In the genomic region with DNA sequence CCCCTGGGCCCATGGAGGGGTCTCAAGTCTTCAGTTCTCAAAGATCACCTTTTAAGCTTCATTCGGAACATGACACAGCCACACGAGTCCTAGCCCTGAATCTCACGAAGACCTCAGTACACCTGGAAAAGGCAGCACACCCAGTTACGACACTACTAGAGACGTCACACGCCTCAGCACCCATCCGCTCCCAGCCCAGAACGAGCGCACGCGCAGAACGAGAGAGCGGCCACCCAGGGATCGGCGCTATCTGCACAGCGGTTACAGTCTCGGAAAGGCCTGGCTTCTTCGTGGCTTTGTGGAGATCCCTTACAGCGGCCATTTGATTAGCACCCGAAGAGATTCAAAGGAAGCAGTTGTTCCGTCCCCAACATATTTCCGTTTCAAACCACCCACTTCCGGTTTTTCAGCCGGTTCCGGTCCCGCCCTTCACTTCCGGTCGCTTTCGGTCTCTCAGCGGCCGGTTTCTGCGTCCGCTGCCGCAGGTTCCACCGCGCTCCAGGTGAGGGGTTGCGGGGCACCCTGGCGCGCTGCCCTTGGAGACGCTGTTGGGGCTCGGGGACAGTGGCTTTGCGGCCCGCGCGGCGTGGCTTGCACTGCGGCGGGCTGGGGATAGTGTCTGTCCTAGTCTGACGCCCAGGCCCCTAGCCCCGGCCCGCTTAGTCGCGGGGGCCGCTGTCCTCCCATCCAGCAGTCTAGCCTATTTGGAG, we compare ENCODE assay signal across 8 cellular contexts. TPM values are rescaled to one million over a fixed set of nuclear protein-coding genes. Genes with fewer than 3 reads are reported as not detected.
DNase-seq lines count a peak whose midpoint lies in the region; TF ChIP-seq lines count a peak whose summit lies in the region.

A gene with protein sequence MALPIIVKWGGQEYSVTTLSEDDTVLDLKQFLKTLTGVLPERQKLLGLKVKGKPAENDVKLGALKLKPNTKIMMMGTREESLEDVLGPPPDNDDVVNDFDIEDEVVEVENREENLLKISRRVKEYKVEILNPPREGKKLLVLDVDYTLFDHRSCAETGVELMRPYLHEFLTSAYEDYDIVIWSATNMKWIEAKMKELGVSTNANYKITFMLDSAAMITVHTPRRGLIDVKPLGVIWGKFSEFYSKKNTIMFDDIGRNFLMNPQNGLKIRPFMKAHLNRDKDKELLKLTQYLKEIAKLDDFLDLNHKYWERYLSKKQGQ (plus strand): TSS at position 432 of the 710 bp plus-strand sequence. CDS start 5,626 bp downstream, outside the sequence.

- peak within 1 kb of the TSS; percentile 89 for H3K27ac ChIP-seq in effector memory CD4-positive, alpha-beta T cell (ENCODE audit: insufficient read depth, low read length, poor library complexity, severe bottlenecking)

- POLR2A ChIA-PET in activated CD8-positive, alpha-beta memory T cell treated with anti-CD3 and anti-CD28 coated beads for 36 hours (lab: Charles Lee): interaction anchor here (0.7 kb wide), 1 partner anchor 56 kb away, joined by 3 read pairs; no protein-coding TSS in a partner anchor

- CTCF ChIA-PET in activated CD8-positive, alpha-beta memory T cell treated with anti-CD3 and anti-CD28 coated beads for 36 hours (lab: Charles Lee): no interaction called here

- H3K9me3 ChIP-seq in effector memory CD4-positive, alpha-beta T cell (ENCODE audit: control insufficient read depth, low read length): no peaks in the 10 kb centered on the region

- H3K4me1 ChIP-seq in effector memory CD4-positive, alpha-beta T cell (ENCODE audit: control insufficient read depth, insufficient read depth, low read length, poor library complexity, severe bottlenecking): peaks cover 6% of the 10 kb centered on the region

- H3K4me3 ChIP-seq in effector memory CD4-positive, alpha-beta T cell (ENCODE audit: insufficient read depth, low read depth, low read length, poor library complexity, severe bottlenecking): peak within 1 kb of the TSS; percentile 65

- TF ChIP-seq CTCF in GM20000 (IDR thresholded peaks at IDR 0.05; ENCODE audit: extremely low read depth, missing control alignments): no peak

- no peaks in the 10 kb centered on the region for H3K27me3 ChIP-seq in effector memory CD4-positive, alpha-beta T cell (replicated peaks; ENCODE audit: control insufficient read depth, insufficient read depth, low read length, poor library complexity, severe bottlenecking)

- DNase-seq in CMK (ENCODE audit: low read depth) (peak; percentile 70), GM20000 (ENCODE audit: low spot score) (peak; percentile 89), HS-5 (ENCODE audit: low read depth) (peak; percentile 58), NOMO-1 (lab: John Stamatoyannopoulos, UW; ENCODE audit: unreplicated experiment in 2 of 2) (peak; percentile 79 to 88), medulla oblongata (ENCODE audit: extremely low spot score) (peak; percentile 86)
- DNase-seq in effector memory CD4-positive, alpha-beta T cell: peak; percentile 67 to 74 (median 68)
- peak; percentile 70 for DNase-seq in stimulated activated CD8-positive, alpha-beta memory T cell treated with anti-CD3 and anti-CD28 coated beads, Interleukin-12 subunit alpha, Interleukin-12 subunit beta, amount 100 ng/mL, for 1 hour (ENCODE audit: low read depth)

- no peaks in the 10 kb centered on the region for H3K36me3 ChIP-seq in effector memory CD4-positive, alpha-beta T cell (ENCODE audit: control insufficient read depth, insufficient read depth, low read length)

RNA-seq across cellular contexts. Expression of the gene that starts here (rescaled TPM):
- total RNA-seq in activated CD8-positive, alpha-beta memory T cell treated with anti-CD3 and anti-CD28 coated beads for 36 hours: 10 to 100 TPM; 40.5 to 41.7 TPM

Comparison
In these comparisons a context has a peak if more than half of its experiments do, and no peak if none do; other contexts are left out.
1. Peak in every context shown above with its lines: DNase-seq, H3K4me3 ChIP-seq and H3K27ac ChIP-seq.